2 cellular contexts compared by ENCODE assay signal in the genomic region with DNA sequence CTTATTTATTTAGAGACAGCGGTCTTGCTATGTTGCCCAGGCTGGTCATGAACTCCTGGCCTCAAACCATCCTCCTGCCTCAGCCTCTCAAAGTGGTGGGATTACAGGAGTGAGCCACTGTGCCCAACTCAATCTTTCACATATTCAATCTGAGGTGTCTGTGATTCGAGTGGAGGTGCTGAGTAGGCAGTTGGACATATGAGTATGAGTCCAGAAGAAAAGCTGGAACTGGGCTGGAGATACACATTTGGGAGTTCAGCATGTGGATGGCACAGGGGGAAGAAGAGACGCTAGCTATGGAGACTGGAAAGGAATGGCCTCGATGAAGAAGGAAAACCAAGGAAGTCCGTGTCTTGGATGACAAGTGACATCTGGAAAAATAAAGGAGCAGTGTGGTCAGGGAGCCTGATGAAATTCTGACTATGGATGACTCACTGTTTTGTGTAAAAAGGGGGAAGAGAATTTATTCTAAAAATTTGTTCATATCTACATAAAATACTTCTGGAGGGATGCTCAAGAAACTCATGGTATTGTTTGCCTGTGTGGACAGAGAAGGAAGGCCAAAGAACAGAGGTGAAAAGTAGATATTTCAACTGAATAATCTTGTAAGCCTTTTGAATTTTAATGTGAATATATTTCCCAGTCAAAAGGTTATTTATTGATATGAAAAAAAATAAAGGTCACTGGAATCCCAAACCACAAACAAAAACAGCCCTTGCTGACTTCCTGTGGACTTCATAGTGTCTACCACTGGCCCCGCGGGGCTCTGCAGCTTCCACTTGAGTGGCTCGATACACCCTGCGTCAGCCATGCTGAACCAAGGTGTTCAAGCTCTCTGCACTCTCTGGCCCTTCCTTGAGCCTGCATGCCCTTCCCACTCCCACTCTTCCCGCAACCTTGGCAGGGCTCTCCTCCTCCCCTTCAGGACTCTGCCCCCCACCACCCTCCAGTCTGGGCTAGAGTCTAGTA.
TF ChIP-seq lines count a peak whose summit lies in the region.

No MANE protein-coding gene starts in this region.

TF ChIP-seq in GM12878, 131 proteins besides CTCF, POLR2A, EP300 and RAD21:
- TF ChIP-seq CHD2 (IDR thresholded peaks at IDR 0.05; ENCODE audit: borderline replicate concordance, low read depth, low read length) (no peak), RFX5 (IDR thresholded peaks at IDR 0.05; ENCODE audit: low read depth, low read length) (no peak), ZBTB33 (IDR thresholded peaks at IDR 0.05) (no peak), CREB1 (IDR thresholded peaks at IDR 0.05; ENCODE audit: low read depth) (no peak), SP1 (IDR thresholded peaks at IDR 0.05; ENCODE audit: low read depth, low read length) (no peak), SMAD5 (IDR thresholded peaks at IDR 0.05; ENCODE audit: low read depth) (no peak)

TF ChIP-seq in WTC11, 78 proteins besides CTCF, POLR2A, EP300 and RAD21:
- TF ChIP-seq, protein P1, sequence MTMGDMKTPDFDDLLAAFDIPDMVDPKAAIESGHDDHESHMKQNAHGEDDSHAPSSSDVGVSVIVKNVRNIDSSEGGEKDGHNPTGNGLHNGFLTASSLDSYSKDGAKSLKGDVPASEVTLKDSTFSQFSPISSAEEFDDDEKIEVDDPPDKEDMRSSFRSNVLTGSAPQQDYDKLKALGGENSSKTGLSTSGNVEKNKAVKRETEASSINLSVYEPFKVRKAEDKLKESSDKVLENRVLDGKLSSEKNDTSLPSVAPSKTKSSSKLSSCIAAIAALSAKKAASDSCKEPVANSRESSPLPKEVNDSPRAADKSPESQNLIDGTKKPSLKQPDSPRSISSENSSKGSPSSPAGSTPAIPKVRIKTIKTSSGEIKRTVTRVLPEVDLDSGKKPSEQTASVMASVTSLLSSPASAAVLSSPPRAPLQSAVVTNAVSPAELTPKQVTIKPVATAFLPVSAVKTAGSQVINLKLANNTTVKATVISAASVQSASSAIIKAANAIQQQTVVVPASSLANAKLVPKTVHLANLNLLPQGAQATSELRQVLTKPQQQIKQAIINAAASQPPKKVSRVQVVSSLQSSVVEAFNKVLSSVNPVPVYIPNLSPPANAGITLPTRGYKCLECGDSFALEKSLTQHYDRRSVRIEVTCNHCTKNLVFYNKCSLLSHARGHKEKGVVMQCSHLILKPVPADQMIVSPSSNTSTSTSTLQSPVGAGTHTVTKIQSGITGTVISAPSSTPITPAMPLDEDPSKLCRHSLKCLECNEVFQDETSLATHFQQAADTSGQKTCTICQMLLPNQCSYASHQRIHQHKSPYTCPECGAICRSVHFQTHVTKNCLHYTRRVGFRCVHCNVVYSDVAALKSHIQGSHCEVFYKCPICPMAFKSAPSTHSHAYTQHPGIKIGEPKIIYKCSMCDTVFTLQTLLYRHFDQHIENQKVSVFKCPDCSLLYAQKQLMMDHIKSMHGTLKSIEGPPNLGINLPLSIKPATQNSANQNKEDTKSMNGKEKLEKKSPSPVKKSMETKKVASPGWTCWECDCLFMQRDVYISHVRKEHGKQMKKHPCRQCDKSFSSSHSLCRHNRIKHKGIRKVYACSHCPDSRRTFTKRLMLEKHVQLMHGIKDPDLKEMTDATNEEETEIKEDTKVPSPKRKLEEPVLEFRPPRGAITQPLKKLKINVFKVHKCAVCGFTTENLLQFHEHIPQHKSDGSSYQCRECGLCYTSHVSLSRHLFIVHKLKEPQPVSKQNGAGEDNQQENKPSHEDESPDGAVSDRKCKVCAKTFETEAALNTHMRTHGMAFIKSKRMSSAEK (CRISPR knock-in tag; IDR thresholded peaks at IDR 0.05; ENCODE audit: borderline replicate concordance) = no peak
- no peak for TF ChIP-seq NR1H2 (CRISPR knock-in tag; IDR thresholded peaks at IDR 0.05)
- TF ChIP-seq FOXK1 (CRISPR knock-in tag; IDR thresholded peaks at IDR 0.05) = no peak
- no peak for TF ChIP-seq NR2C2 (CRISPR knock-in tag; IDR thresholded peaks at IDR 0.05)
- no peak for TF ChIP-seq SOX15 (CRISPR knock-in tag; IDR thresholded peaks at IDR 0.05)
- no peak for TF ChIP-seq JAZF1 (CRISPR knock-in tag; IDR thresholded peaks at IDR 0.05)
- TF ChIP-seq, protein P2, sequence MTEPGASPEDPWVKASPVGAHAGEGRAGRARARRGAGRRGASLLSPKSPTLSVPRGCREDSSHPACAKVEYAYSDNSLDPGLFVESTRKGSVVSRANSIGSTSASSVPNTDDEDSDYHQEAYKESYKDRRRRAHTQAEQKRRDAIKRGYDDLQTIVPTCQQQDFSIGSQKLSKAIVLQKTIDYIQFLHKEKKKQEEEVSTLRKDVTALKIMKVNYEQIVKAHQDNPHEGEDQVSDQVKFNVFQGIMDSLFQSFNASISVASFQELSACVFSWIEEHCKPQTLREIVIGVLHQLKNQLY (CRISPR knock-in tag; IDR thresholded peaks at IDR 0.05) = no peak
- TF ChIP-seq, protein P3, sequence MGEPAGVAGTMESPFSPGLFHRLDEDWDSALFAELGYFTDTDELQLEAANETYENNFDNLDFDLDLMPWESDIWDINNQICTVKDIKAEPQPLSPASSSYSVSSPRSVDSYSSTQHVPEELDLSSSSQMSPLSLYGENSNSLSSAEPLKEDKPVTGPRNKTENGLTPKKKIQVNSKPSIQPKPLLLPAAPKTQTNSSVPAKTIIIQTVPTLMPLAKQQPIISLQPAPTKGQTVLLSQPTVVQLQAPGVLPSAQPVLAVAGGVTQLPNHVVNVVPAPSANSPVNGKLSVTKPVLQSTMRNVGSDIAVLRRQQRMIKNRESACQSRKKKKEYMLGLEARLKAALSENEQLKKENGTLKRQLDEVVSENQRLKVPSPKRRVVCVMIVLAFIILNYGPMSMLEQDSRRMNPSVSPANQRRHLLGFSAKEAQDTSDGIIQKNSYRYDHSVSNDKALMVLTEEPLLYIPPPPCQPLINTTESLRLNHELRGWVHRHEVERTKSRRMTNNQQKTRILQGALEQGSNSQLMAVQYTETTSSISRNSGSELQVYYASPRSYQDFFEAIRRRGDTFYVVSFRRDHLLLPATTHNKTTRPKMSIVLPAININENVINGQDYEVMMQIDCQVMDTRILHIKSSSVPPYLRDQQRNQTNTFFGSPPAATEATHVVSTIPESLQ (CRISPR knock-in tag; IDR thresholded peaks at IDR 0.05) = no peak
- TF ChIP-seq ZNF219 (CRISPR knock-in tag; IDR thresholded peaks at IDR 0.05; ENCODE audit: borderline replicate concordance) = no peak
